Comparison of ENCODE assay signal across 21 cellular contexts in the genomic region with DNA sequence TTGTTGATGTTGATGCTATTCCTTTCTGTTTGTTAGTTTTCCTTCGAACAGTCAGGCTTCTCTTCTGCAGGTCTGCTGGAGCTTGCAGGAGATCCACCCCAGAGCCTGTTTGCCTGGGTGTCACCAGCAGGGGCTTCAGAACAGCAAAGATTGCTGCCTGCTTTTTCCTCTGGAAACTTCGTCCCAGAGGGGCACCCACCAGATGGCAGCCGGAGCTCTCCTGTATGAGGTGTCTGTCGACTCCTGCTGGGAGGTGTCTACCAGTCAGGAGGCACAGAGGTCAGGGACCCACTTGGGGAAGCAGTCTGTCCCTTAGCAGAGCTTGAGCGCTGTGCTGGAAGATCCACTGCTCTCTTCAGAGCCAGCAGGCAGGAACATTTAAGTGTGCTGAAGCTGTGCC.
"Had no signal": no experiment of that assay in that cellular context is flagged by ENCODE, and none has a peak within 500 bp of the region (broad histone marks: within the 10 kb centered on the region; RNA-seq: fewer than 3 reads in every experiment).

No MANE protein-coding gene starts in this region.

- ATAC-seq: activated T-cell treated with anti-CD3 and anti-CD28 coated beads, Interleukin-2, amount 50 U/mL, for 4 hours; body of pancreas; foreskin keratinocyte; heart left ventricle; left lobe of liver; natural killer cell; right cardiac atrium; T-cell had no signal

- H3K4me1 ChIP-seq: body of pancreas, foreskin keratinocyte, transverse colon, vagina had no signal

- H3K36me3 ChIP-seq: heart left ventricle, transverse colon, vagina had no signal

- DNase-seq: activated CD4-positive, alpha-beta T cell treated with anti-CD3 and anti-CD28 coated beads for 1 hour; activated CD4-positive, alpha-beta T cell treated with anti-CD3 and anti-CD28 coated beads, Interleukin-2, amount 50 U/mL, for 4 hours; activated effector memory CD4-positive, alpha-beta T cell treated with anti-CD3 and anti-CD28 coated beads, Interleukin-2, amount 50 U/mL, for 16 hours; activated T-cell treated with anti-CD3 and anti-CD28 coated beads, Interleukin-2, amount 50 U/mL, for 4 hours; amniotic stem cell; body of pancreas; effector memory CD4-positive, alpha-beta T cell; foreskin keratinocyte; islet precursor cell; natural killer cell; occipital lobe; small intestine; stimulated activated CD4-positive, alpha-beta T cell treated with anti-CD3 and anti-CD28 coated beads, Interleukin-4, amount 100 ng/mL, for 24 hours; stimulated activated naive CD4-positive, alpha-beta T cell; T-cell; T-helper 9 cell; transverse colon had no signal

- H3K9me3 ChIP-seq: body of pancreas, transverse colon, vagina had no signal

- H3K27me3 ChIP-seq: body of pancreas, foreskin keratinocyte, heart left ventricle, transverse colon, vagina had no signal

- H3K27ac ChIP-seq: body of pancreas, foreskin keratinocyte, transverse colon, vagina had no signal

- H3K4me3 ChIP-seq: body of pancreas, heart left ventricle, transverse colon, vagina had no signal
